Comparison of ENCODE assay signal across 34 cellular contexts in the genomic region with DNA sequence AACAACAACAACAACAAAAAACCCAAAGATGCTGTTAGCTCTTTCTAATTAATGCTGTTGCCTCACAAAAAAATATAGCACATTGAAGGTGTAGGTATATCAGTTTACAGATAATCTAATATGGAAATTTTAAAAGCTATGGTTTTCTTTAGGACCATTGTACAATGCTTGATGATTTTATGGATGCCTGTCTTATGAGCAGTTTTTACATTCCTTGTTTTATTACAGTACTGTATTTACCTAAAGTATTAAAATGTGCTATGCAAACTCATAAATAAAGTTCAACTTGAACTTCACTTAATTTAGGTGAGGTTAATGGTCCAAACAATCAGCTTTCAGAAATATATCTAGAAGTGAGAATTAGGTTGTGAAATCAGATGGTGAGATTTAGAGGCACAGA.
"Had no signal": no experiment of that assay in that cellular context is flagged by ENCODE, and none has a peak within 500 bp of the region (broad histone marks: within the 10 kb centered on the region; RNA-seq: fewer than 3 reads in every experiment).

No MANE protein-coding gene starts in this region.

- DNase-seq: Karpas-422, Kasumi-1, MG63, MM.1S, MV-4-11, NCI-H1048, NCI-H1092, NCI-H1092 treated with DMSO at 0.1 percent for 48 hours, NCI-H1105, NCI-H1105 treated with DMSO at 0.1 percent for 48 hours, NCI-H1417 treated with DMSO at 0.1 percent for 48 hours, NCI-H1436, NCI-H1436 treated with DMSO at 0.1 percent for 48 hours, NCI-H1694, NCI-H1694 treated with DMSO at 0.1 percent for 48 hours, NCI-H187, NCI-H187 treated with DMSO at 0.1 percent for 48 hours, NCI-H1930, NCI-H2029, NCI-H2029 treated with DMSO at 0.1 percent for 48 hours, NCI-H2081, NCI-H2081 treated with DMSO at 0.1 percent for 48 hours, NCI-H2107, NCI-H2171, NCI-H2171 treated with DMSO at 0.1 percent for 48 hours, NCI-H2227 treated with DMSO at 0.1 percent for 48 hours, NCI-H226, NCI-H345, NCI-H446, NCI-H446 treated with DMSO at 0.1 percent for 48 hours, NCI-H510A, NCI-H524, NCI-H524 treated with DMSO at 0.1 percent for 48 hours had no signal

- H3K27ac ChIP-seq: KMS-11 had no signal

- H3K36me3 ChIP-seq: MG63 had no signal

- H3K4me3 ChIP-seq: MG63 had no signal

- H3K4me2 ChIP-seq: KMS-11 had no signal

- H3K9me3 ChIP-seq: MG63 had no signal

- H3K9ac ChIP-seq: KMS-11 had no signal

- H3K27me3 ChIP-seq: MG63 had no signal
